Comparison of ENCODE assay signal across 43 cellular contexts in the genomic region with DNA sequence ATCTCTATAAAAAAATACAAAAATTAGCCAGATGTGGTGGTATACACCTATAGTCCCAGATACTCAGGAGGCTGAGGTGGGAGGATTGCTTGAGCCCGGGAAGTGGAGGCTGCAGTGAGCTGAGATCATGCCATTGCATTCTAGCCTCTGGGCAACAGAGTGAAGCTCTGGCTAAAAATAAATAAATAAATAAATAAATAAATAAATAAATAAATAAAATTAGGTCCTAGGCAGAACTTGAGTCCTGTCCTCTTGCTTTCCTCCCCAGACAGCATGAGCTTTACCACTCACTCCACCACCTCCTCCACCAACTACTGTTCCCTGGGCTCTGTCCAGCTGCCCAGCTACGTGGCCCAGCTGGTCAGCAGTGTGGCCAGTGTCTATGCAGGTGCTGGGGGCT. TPM values are rescaled to one million over a fixed set of nuclear protein-coding genes. Genes with fewer than 3 reads are reported as not detected.
"Had no signal": no experiment of that assay in that cellular context is flagged by ENCODE, and none has a peak within 500 bp of the region (broad histone marks: within the 10 kb centered on the region; RNA-seq: fewer than 3 reads in every experiment).

No MANE protein-coding gene starts in this region.

- H3K4me1 Mint-ChIP-seq: brain had no signal

- H3K27ac Mint-ChIP-seq: activated naive CD4-positive, alpha-beta T cell treated with anti-CD3 and anti-CD28 coated beads for 36 hours; activated naive CD4-positive, alpha-beta T cell treated with anti-CD3 and anti-CD28 coated beads, Interleukin-2, amount 50 U/mL, for 24 hours; activated naive CD4-positive, alpha-beta T cell treated with anti-CD3 and anti-CD28 coated beads, Interleukin-2, amount 50 U/mL, for 72 hours; activated naive CD8-positive, alpha-beta T cell; activated naive CD8-positive, alpha-beta T cell treated with anti-CD3 and anti-CD28 coated beads for 36 hours; activated naive CD8-positive, alpha-beta T cell treated with anti-CD3 and anti-CD28 coated beads, Interleukin-2, amount 10 ng/mL, durations not matched to agents 7 days and 5 days; activated naive CD8-positive, alpha-beta T cell treated with anti-CD3 and anti-CD28 coated beads, Interleukin-2, amount 50 U/mL, for 24 hours; activated T-cell treated with anti-CD3 and anti-CD28 coated beads, Interleukin-2, amount 50 U/mL, for 24 hours; activated T-cell treated with anti-CD3 and anti-CD28 coated beads, Interleukin-2, amount 50 U/mL, for 72 hours; activated T-helper 1 cell treated with anti-CD3 and anti-CD28 coated beads, Interleukin-12 subunit alpha, Interleukin-12 subunit beta, Interleukin-2, Interleukin-4 antibody, amounts not matched to agents 30 ng/mL and 10 ng/mL and 1 ng/mL, durations not matched to agents 14 hours and 24 hours and 36 hours; activated T-helper 17 cell treated with anti-CD3 and anti-CD28 coated beads, Interleukin-2, amount 50 U/mL, for 72 hours; activated T-helper 2 cell treated with anti-CD3 and anti-CD28 coated beads, Interferon-gamma antibody, Interleukin-2, Interleukin-4, amounts not matched to agents 10 μg/mL and 5 μg/mL and 100 μg/mL, durations not matched to agents 14 hours and 24 hours and 36 hours; brain had no signal

- H3K4me3 ChIP-seq: adrenal gland, ascending aorta, body of pancreas, breast epithelium, cardiac muscle cell had no signal

- H3K27me3 ChIP-seq: adrenal gland, ascending aorta, body of pancreas, brain microvascular endothelial cell, breast epithelium, cardiac muscle cell had no signal

- H3K36me3 ChIP-seq: adrenal gland, ascending aorta, brain microvascular endothelial cell, breast epithelium, cardiac muscle cell had no signal

- H3K27ac ChIP-seq: adrenal gland, ascending aorta, body of pancreas, brain microvascular endothelial cell, breast epithelium, cardiac muscle cell had no signal

- H3K4me1 ChIP-seq: adrenal gland, ascending aorta, body of pancreas, breast epithelium had no signal

- DNase-seq: activated effector memory CD4-positive, alpha-beta T cell treated with anti-CD3 and anti-CD28 coated beads, Interleukin-2, amount 50 U/mL, for 16 hours; activated effector memory CD4-positive, alpha-beta T cell treated with Interleukin-2 at 50 U/mL for 16 hours; activated gamma-delta T cell; activated gamma-delta T cell treated with Interleukin-2 at 50 U/mL for 16 hours; activated naive CD4-positive, alpha-beta T cell; activated naive CD4-positive, alpha-beta T cell treated with anti-CD3 and anti-CD28 coated beads for 36 hours; activated naive CD4-positive, alpha-beta T cell treated with anti-CD3 and anti-CD28 coated beads, Interleukin-2, amount 10 ng/mL, durations not matched to agents 7 days and 5 days; activated naive CD4-positive, alpha-beta T cell treated with anti-CD3 and anti-CD28 coated beads, Interleukin-2, amount 50 U/mL, for 16 hours; activated naive CD4-positive, alpha-beta T cell treated with Interleukin-2 at 50 U/mL for 16 hours; activated naive CD8-positive, alpha-beta T cell treated with anti-CD3 and anti-CD28 coated beads for 36 hours; activated naive CD8-positive, alpha-beta T cell treated with anti-CD3 and anti-CD28 coated beads, Interleukin-2, amount 10 ng/mL, durations not matched to agents 7 days and 5 days; activated naive CD8-positive, alpha-beta T cell treated with anti-CD3 and anti-CD28 coated beads, Interleukin-2, amount 50 U/mL, for 24 hours; activated T-cell treated with anti-CD3 and anti-CD28 coated beads, Interleukin-2, amount 50 U/mL, for 1 hour; activated T-cell treated with anti-CD3 and anti-CD28 coated beads, Interleukin-2, amount 50 U/mL, for 24 hours; activated T-cell treated with anti-CD3 and anti-CD28 coated beads, Interleukin-2, amount 50 U/mL, for 4 hours; activated T-cell treated with anti-CD3 and anti-CD28 coated beads, Interleukin-2, amount 50 U/mL, for 72 hours; adrenal gland; amniotic stem cell; amygdala; anterior cingulate cortex; aorta; body of pancreas; brain microvascular endothelial cell; caudate nucleus; central memory CD4-positive, alpha-beta T cell; cerebellar nuclear complex had no signal

- H3K9me3 ChIP-seq: ascending aorta, body of pancreas, breast epithelium had no signal

- ATAC-seq: activated naive CD4-positive, alpha-beta T cell treated with anti-CD3 and anti-CD28 coated beads, Interleukin-2, amount 50 U/mL, for 72 hours; activated naive CD8-positive, alpha-beta T cell treated with anti-CD3 and anti-CD28 coated beads, Interleukin-2, amount 50 U/mL, for 24 hours; activated T-cell treated with anti-CD3 and anti-CD28 coated beads, Interleukin-2, amount 50 U/mL, for 4 hours; activated T-cell treated with anti-CD3 and anti-CD28 coated beads, Interleukin-2, amount 50 U/mL, for 72 hours; activated T-helper 17 cell treated with anti-CD3 and anti-CD28 coated beads, Interleukin-2, amount 50 U/mL, for 72 hours; body of pancreas had no signal

- H3K27me3 Mint-ChIP-seq: activated naive CD4-positive, alpha-beta T cell treated with anti-CD3 and anti-CD28 coated beads, Interleukin-2, amount 50 U/mL, for 24 hours; activated naive CD8-positive, alpha-beta T cell; activated naive CD8-positive, alpha-beta T cell treated with anti-CD3 and anti-CD28 coated beads for 36 hours; activated naive CD8-positive, alpha-beta T cell treated with anti-CD3 and anti-CD28 coated beads, Interleukin-2, amount 10 ng/mL, durations not matched to agents 7 days and 5 days; activated naive CD8-positive, alpha-beta T cell treated with anti-CD3 and anti-CD28 coated beads, Interleukin-2, amount 50 U/mL, for 24 hours; activated T-cell treated with anti-CD3 and anti-CD28 coated beads, Interleukin-2, amount 50 U/mL, for 24 hours; activated T-helper 17 cell treated with anti-CD3 and anti-CD28 coated beads, Interleukin-2, amount 50 U/mL, for 72 hours; central memory CD8-positive, alpha-beta T cell had no signal

- FAIRE-seq: astrocyte, bronchial epithelial cell had no signal

- H3K36me3 Mint-ChIP-seq: activated naive CD4-positive, alpha-beta T cell treated with anti-CD3 and anti-CD28 coated beads, Interleukin-2, amount 10 ng/mL, durations not matched to agents 7 days and 5 days; activated naive CD4-positive, alpha-beta T cell treated with anti-CD3 and anti-CD28 coated beads, Interleukin-2, amount 50 U/mL, for 24 hours; activated naive CD4-positive, alpha-beta T cell treated with anti-CD3 and anti-CD28 coated beads, Interleukin-2, amount 50 U/mL, for 72 hours; activated naive CD8-positive, alpha-beta T cell; activated naive CD8-positive, alpha-beta T cell treated with anti-CD3 and anti-CD28 coated beads for 36 hours; brain had no signal

- H3K9me3 Mint-ChIP-seq: activated naive CD4-positive, alpha-beta T cell treated with anti-CD3 and anti-CD28 coated beads for 36 hours; activated naive CD4-positive, alpha-beta T cell treated with anti-CD3 and anti-CD28 coated beads, Interleukin-2, amount 10 ng/mL, durations not matched to agents 7 days and 5 days; activated naive CD4-positive, alpha-beta T cell treated with anti-CD3 and anti-CD28 coated beads, Interleukin-2, amount 50 U/mL, for 24 hours; activated naive CD4-positive, alpha-beta T cell treated with anti-CD3 and anti-CD28 coated beads, Interleukin-2, amount 50 U/mL, for 72 hours; activated naive CD8-positive, alpha-beta T cell treated with anti-CD3 and anti-CD28 coated beads, Interleukin-2, amount 10 ng/mL, durations not matched to agents 7 days and 5 days; activated naive CD8-positive, alpha-beta T cell treated with anti-CD3 and anti-CD28 coated beads, Interleukin-2, amount 50 U/mL, for 24 hours; activated T-cell treated with anti-CD3 and anti-CD28 coated beads, Interleukin-2, amount 50 U/mL, for 24 hours; activated T-cell treated with anti-CD3 and anti-CD28 coated beads, Interleukin-2, amount 50 U/mL, for 4 hours; activated T-helper 1 cell treated with anti-CD3 and anti-CD28 coated beads, Interleukin-12 subunit alpha, Interleukin-12 subunit beta, Interleukin-2, Interleukin-4 antibody, amounts not matched to agents 30 ng/mL and 10 ng/mL and 1 ng/mL, durations not matched to agents 14 hours and 24 hours and 36 hours; activated T-helper 17 cell treated with anti-CD3 and anti-CD28 coated beads, Interleukin-2, amount 50 U/mL, for 72 hours; activated T-helper 2 cell treated with anti-CD3 and anti-CD28 coated beads, Interferon-gamma antibody, Interleukin-2, Interleukin-4, amounts not matched to agents 10 μg/mL and 5 μg/mL and 100 μg/mL, durations not matched to agents 14 hours and 24 hours and 36 hours; central memory CD8-positive, alpha-beta T cell had no signal

- H3K4me3 Mint-ChIP-seq: activated naive CD4-positive, alpha-beta T cell treated with anti-CD3 and anti-CD28 coated beads for 36 hours; activated naive CD4-positive, alpha-beta T cell treated with anti-CD3 and anti-CD28 coated beads, Interleukin-2, amount 10 ng/mL, durations not matched to agents 7 days and 5 days; activated naive CD4-positive, alpha-beta T cell treated with anti-CD3 and anti-CD28 coated beads, Interleukin-2, amount 50 U/mL, for 24 hours; activated naive CD8-positive, alpha-beta T cell; activated naive CD8-positive, alpha-beta T cell treated with anti-CD3 and anti-CD28 coated beads for 36 hours; activated naive CD8-positive, alpha-beta T cell treated with anti-CD3 and anti-CD28 coated beads, Interleukin-2, amount 10 ng/mL, durations not matched to agents 7 days and 5 days; activated naive CD8-positive, alpha-beta T cell treated with anti-CD3 and anti-CD28 coated beads, Interleukin-2, amount 50 U/mL, for 24 hours; activated T-cell treated with anti-CD3 and anti-CD28 coated beads, Interleukin-2, amount 50 U/mL, for 24 hours; activated T-cell treated with anti-CD3 and anti-CD28 coated beads, Interleukin-2, amount 50 U/mL, for 4 hours; activated T-cell treated with anti-CD3 and anti-CD28 coated beads, Interleukin-2, amount 50 U/mL, for 72 hours; activated T-helper 1 cell treated with anti-CD3 and anti-CD28 coated beads, Interleukin-12 subunit alpha, Interleukin-12 subunit beta, Interleukin-2, Interleukin-4 antibody, amounts not matched to agents 30 ng/mL and 10 ng/mL and 1 ng/mL, durations not matched to agents 14 hours and 24 hours and 36 hours; activated T-helper 17 cell treated with anti-CD3 and anti-CD28 coated beads, Interleukin-2, amount 50 U/mL, for 72 hours; brain; central memory CD8-positive, alpha-beta T cell had no signal

RNA-seq across cellular contexts. Expression of gene SPZ1, which starts 31.6 kb away (rescaled TPM):
- total RNA-seq: activated naive CD4-positive, alpha-beta T cell treated with anti-CD3 and anti-CD28 coated beads for 36 hours; activated naive CD4-positive, alpha-beta T cell treated with anti-CD3 and anti-CD28 coated beads, Interleukin-2, amount 50 U/mL, for 72 hours; activated naive CD8-positive, alpha-beta T cell treated with anti-CD3 and anti-CD28 coated beads for 36 hours; activated naive CD8-positive, alpha-beta T cell treated with anti-CD3 and anti-CD28 coated beads, Interleukin-2, amount 10 ng/mL, durations not matched to agents 7 days and 5 days; activated T-cell treated with anti-CD3 and anti-CD28 coated beads, Interleukin-2, amount 50 U/mL, for 4 hours; activated T-cell treated with anti-CD3 and anti-CD28 coated beads, Interleukin-2, amount 50 U/mL, for 72 hours; activated T-helper 1 cell treated with anti-CD3 and anti-CD28 coated beads, Interleukin-12 subunit alpha, Interleukin-12 subunit beta, Interleukin-2, Interleukin-4 antibody, amounts not matched to agents 30 ng/mL and 10 ng/mL and 1 ng/mL, durations not matched to agents 14 hours and 24 hours and 36 hours; activated T-helper 17 cell treated with anti-CD3 and anti-CD28 coated beads, Interleukin-2, amount 50 U/mL, for 72 hours; activated T-helper 2 cell treated with anti-CD3 and anti-CD28 coated beads, Interferon-gamma antibody, Interleukin-2, Interleukin-4, amounts not matched to agents 10 μg/mL and 5 μg/mL and 100 μg/mL, durations not matched to agents 14 hours and 24 hours and 36 hours; adrenal gland; aorta; ascending aorta; astrocyte; body of pancreas; breast epithelium; bronchial epithelial cell; cardiac muscle cell; cardiac septum; cerebellum; chondrocyte had no signal
- polyA plus RNA-seq: adipose tissue, adrenal gland, aorta, cardiac muscle cell had no signal
